Comparison of ENCODE assay signal across 9 cellular contexts in genomic region chr4:26218677-26219181, GRCh38.
DNase-seq lines count a peak whose midpoint lies in the region; ATAC-seq and TF ChIP-seq lines count a peak whose summit lies in the region.
"Had no signal": no experiment of that assay in that cellular context is flagged by ENCODE, and none has a peak within 500 bp of the region (broad histone marks: within the 10 kb centered on the region; RNA-seq: fewer than 3 reads in every experiment).

No MANE protein-coding gene starts in this region.

- peak; percentile 20 for ATAC-seq in GM19463 (IDR thresholded peaks at IDR 0.05; ENCODE audit: unreplicated experiment)
- peak; percentile 26 for ATAC-seq in HG03342 (IDR thresholded peaks at IDR 0.05; ENCODE audit: unreplicated experiment)
- peak; percentile 28 to 44 for ATAC-seq in stimulated activated naive B cell treated with anti-CD40 and anti-IgM and Interleukin-4, amounts not matched to agents 10 μg/mL and 1 μg/mL and 100 μg/mL, for 72 hours (replicated peaks)
- ATAC-seq in GM18861 (IDR thresholded peaks at IDR 0.05; ENCODE audit: unreplicated experiment), result no peak

- H3K9ac ChIP-seq in colonic mucosa (ENCODE audit: low read depth in 2 of 2, low read length in 2 of 2), result no peak overlapping the region

- peak overlapping the region in 1 of 2 donors; percentile 33 for H3K4me3 Mint-ChIP-seq in stimulated activated naive B cell treated with anti-CD40 and anti-IgM and Interleukin-4, amounts not matched to agents 10 μg/mL and 1 μg/mL and 100 μg/mL, for 72 hours

- TF ChIP-seq CTCF in colonic mucosa (IDR thresholded peaks at IDR 0.05), result no peak

- peaks cover 9 to 16% of the 10 kb centered on the region in 2 donors for H3K27me3 Mint-ChIP-seq in stimulated activated naive B cell treated with anti-CD40 and anti-IgM and Interleukin-4, amounts not matched to agents 10 μg/mL and 1 μg/mL and 100 μg/mL, for 72 hours

- no peak overlapping the region for H3K4me3 ChIP-seq in colonic mucosa

- H3K27me3 ChIP-seq in colonic mucosa, result no peaks in the 10 kb centered on the region

- H3K4me1 ChIP-seq in colonic mucosa, result no peaks in the 10 kb centered on the region

- H3K27ac Mint-ChIP-seq in stimulated activated naive B cell treated with anti-CD40 and anti-IgM and Interleukin-4, amounts not matched to agents 10 μg/mL and 1 μg/mL and 100 μg/mL, for 72 hours, result peak overlapping the region; percentile 75

- H3K9me3 Mint-ChIP-seq in stimulated activated naive B cell treated with anti-CD40 and anti-IgM and Interleukin-4, amounts not matched to agents 10 μg/mL and 1 μg/mL and 100 μg/mL, for 72 hours, result peaks cover 0 to 1% of the 10 kb centered on the region in 2 donors

- peaks cover 16 to 18% of the 10 kb centered on the region in 2 donors for H3K4me1 Mint-ChIP-seq in stimulated activated naive B cell treated with anti-CD40 and anti-IgM and Interleukin-4, amounts not matched to agents 10 μg/mL and 1 μg/mL and 100 μg/mL, for 72 hours

- no peaks in the 10 kb centered on the region for H3K36me3 ChIP-seq in colonic mucosa

- H3K36me3 Mint-ChIP-seq in stimulated activated naive B cell treated with anti-CD40 and anti-IgM and Interleukin-4, amounts not matched to agents 10 μg/mL and 1 μg/mL and 100 μg/mL, for 72 hours, result no peaks in the 10 kb centered on the region

- DNase-seq in colonic mucosa, result no peak
- DNase-seq in stimulated activated naive B cell treated with anti-CD40 and anti-IgM and Interleukin-4, amounts not matched to agents 10 μg/mL and 1 μg/mL and 100 μg/mL, for 72 hours, result no peak
- DNase-seq in DMS153 (lab: John Stamatoyannopoulos, UW), result no peak
- DNase-seq in NK-92 (lab: John Stamatoyannopoulos, UW; ENCODE audit: unreplicated experiment), result no peak
- no peak for DNase-seq in NCI-H510A treated with DMSO at 0.1 percent for 48 hours (lab: John Stamatoyannopoulos, UW)
- DNase-seq: activated CD4-positive, CD25-positive, alpha-beta regulatory T cell treated with anti-CD3 and anti-CD28 coated beads, Interleukin-2, amount 50 U/mL, for 72 hours had no signal

- H3K9me3 ChIP-seq in colonic mucosa, result no peaks in the 10 kb centered on the region

- intact Hi-C loops in colonic mucosa (cut with DNase I), result no loop called here

- peak overlapping the region; percentile 0 for H3K27ac ChIP-seq in colonic mucosa
